8 cellular contexts compared by ENCODE assay signal in genomic region chr7:44460325-44460724, GRCh38.
DNase-seq lines count a peak whose midpoint lies in the region; ATAC-seq and TF ChIP-seq lines count a peak whose summit lies in the region.

No MANE protein-coding gene starts in this region.

- H3K9me2 ChIP-seq in Loucy (replicated peaks; ENCODE audit: low read depth, low read length), result no peaks in the 10 kb centered on the region

- no peaks in the 10 kb centered on the region for H3K27me3 ChIP-seq in Loucy (ENCODE audit: insufficient read depth, low read length, poor library complexity, severe bottlenecking)

- peak overlapping the region; percentile 98 for H3K27ac Mint-ChIP-seq in activated naive CD4-positive, alpha-beta T cell treated with anti-CD3 and anti-CD28 coated beads, Interleukin-2, amount 50 U/mL, for 24 hours

- peaks cover 58% of the 10 kb centered on the region for H4K20me1 ChIP-seq in Loucy (ENCODE audit: insufficient read depth, low read length, poor library complexity, severe bottlenecking)

- H3K36me3 ChIP-seq in Loucy (ENCODE audit: insufficient read depth, low read length), result peaks cover 8% of the 10 kb centered on the region; the same call in 1 of the 2 replicates

- ATAC-seq in GM18505 (IDR thresholded peaks at IDR 0.05; ENCODE audit: unreplicated experiment) (peak; percentile 94), GM21723 (IDR thresholded peaks at IDR 0.05; ENCODE audit: unreplicated experiment) (peak; percentile 97)

- H3K9ac ChIP-seq in Loucy (ENCODE audit: low read depth, low read length, poor library complexity, severe bottlenecking), result no peak overlapping the region

- H3K4me3 Mint-ChIP-seq in activated naive CD4-positive, alpha-beta T cell treated with anti-CD3 and anti-CD28 coated beads, Interleukin-2, amount 50 U/mL, for 24 hours, result peak overlapping the region; percentile 71

- DNase-seq in NCI-H748 (lab: John Stamatoyannopoulos, UW; ENCODE audit: unreplicated experiment), result no peak
- no peak for DNase-seq in inferior parietal cortex (ENCODE audit: extremely low spot score)
- DNase-seq in AG20443 (ENCODE audit: low spot score), result no peak
- no peak for DNase-seq in retina

- no peaks in the 10 kb centered on the region for H3K27me3 Mint-ChIP-seq in activated naive CD4-positive, alpha-beta T cell treated with anti-CD3 and anti-CD28 coated beads, Interleukin-2, amount 50 U/mL, for 24 hours

- TF ChIP-seq CTCF in Loucy (conservative IDR thresholded peaks at IDR 0.05; ENCODE audit: low read length), result no peak

- H3F3A ChIP-seq in Loucy (ENCODE audit: low read depth), result peaks cover 8% of the 10 kb centered on the region; the same call in 1 of the 2 replicates

- TF ChIP-seq POLR2A in GM18505 (IDR thresholded peaks at IDR 0.05; ENCODE audit: borderline replicate concordance, extremely low read depth, insufficient read depth, insufficient read length), result no peak

- H2AFZ ChIP-seq in Loucy (ENCODE audit: low read length), result no peak overlapping the region

- peaks cover 45% of the 10 kb centered on the region for H3K4me1 ChIP-seq in Loucy (ENCODE audit: insufficient read depth, low read length, poor library complexity, severe bottlenecking)

- peak overlapping the region; percentile 83 for H3K4me2 ChIP-seq in Loucy (ENCODE audit: low read depth, low read length, poor library complexity, severe bottlenecking)

- H3K4me1 Mint-ChIP-seq in activated naive CD4-positive, alpha-beta T cell treated with anti-CD3 and anti-CD28 coated beads, Interleukin-2, amount 50 U/mL, for 24 hours, result peaks cover 82% of the 10 kb centered on the region

- H3K9me3 Mint-ChIP-seq in activated naive CD4-positive, alpha-beta T cell treated with anti-CD3 and anti-CD28 coated beads, Interleukin-2, amount 50 U/mL, for 24 hours, result no peaks in the 10 kb centered on the region

- peaks cover 72% of the 10 kb centered on the region for H3K79me2 ChIP-seq in Loucy (ENCODE audit: insufficient read depth, low read length)

- peaks cover 28% of the 10 kb centered on the region for H3K36me3 Mint-ChIP-seq in activated naive CD4-positive, alpha-beta T cell treated with anti-CD3 and anti-CD28 coated beads, Interleukin-2, amount 50 U/mL, for 24 hours

- H3K9me3 ChIP-seq in Loucy (ENCODE audit: insufficient read depth, low read depth, low read length), result no peaks in the 10 kb centered on the region

- peak overlapping the region; percentile 66 for H3K4me3 ChIP-seq in Loucy (ENCODE audit: low read length, poor library complexity, severe bottlenecking)
